ENCODE assay signal across 12 cellular contexts in genomic region chr13:30744686-30745085, GRCh38. TPM values are rescaled to one million over a fixed set of nuclear protein-coding genes. Genes with fewer than 3 reads are reported as not detected.
DNase-seq lines count a peak whose midpoint lies in the region; ATAC-seq and TF ChIP-seq lines count a peak whose summit lies in the region.
"Had no signal": no experiment of that assay in that cellular context is flagged by ENCODE, and none has a peak within 500 bp of the region (broad histone marks: within the 10 kb centered on the region; RNA-seq: fewer than 3 reads in every experiment).

No MANE protein-coding gene starts in this region.

- no peak for DNase-seq in activated CD4-positive, alpha-beta T cell treated with anti-CD3 and anti-CD28 coated beads, Interleukin-2, amount 10 ng/mL, durations not matched to agents 7 days and 5 days
- DNase-seq in activated CD4-positive, alpha-beta T cell treated with anti-CD3 and anti-CD28 coated beads for 1 hour: no peak
- DNase-seq in NCI-H526 treated with DMSO at 0.1 percent for 48 hours (lab: John Stamatoyannopoulos, UW) (peak; percentile 94), OCI-LY7 (ENCODE audit: low spot score) (no peak), A172 (ENCODE audit: low spot score) (no peak), mesenteric fat pad (ENCODE audit: low spot score) (no peak)
- DNase-seq in stimulated activated naive CD8-positive, alpha-beta T cell treated with anti-CD3 and anti-CD28 coated beads, Interleukin-15, amount 100 ng/mL, for 72 hours: no peak
- DNase-seq: NCI-H1092 treated with DMSO at 0.1 percent for 48 hours had no signal

- H3K4me3 ChIP-seq in OCI-LY7 (ENCODE audit: low read depth, low read length, poor library complexity, severe bottlenecking): no peak overlapping the region
- H3K4me3 ChIP-seq: lung, suprapubic skin had no signal

- no peak overlapping the region for H3K4me3 Mint-ChIP-seq in activated CD4-positive, alpha-beta T cell treated with anti-CD3 and anti-CD28 coated beads, Interleukin-2, amount 10 ng/mL, durations not matched to agents 7 days and 5 days
- no peak overlapping the region for H3K4me3 Mint-ChIP-seq in dendritic cell treated with granulocyte-macrophage colony-stimulating factor and Interleukin-4, amounts not matched to agents 40 ng/mL and 50 ng/mL, for 4 days
- peak overlapping the region; percentile 10 to 41 for H3K4me3 Mint-ChIP-seq in stimulated activated naive CD8-positive, alpha-beta T cell treated with anti-CD3 and anti-CD28 coated beads, Interleukin-15, amount 100 ng/mL, for 72 hours

- peak overlapping the region; percentile 10 for H3K27ac Mint-ChIP-seq in activated CD4-positive, alpha-beta T cell treated with anti-CD3 and anti-CD28 coated beads, Interleukin-2, amount 10 ng/mL, durations not matched to agents 7 days and 5 days
- peak overlapping the region; percentile 79 for H3K27ac Mint-ChIP-seq in dendritic cell treated with granulocyte-macrophage colony-stimulating factor and Interleukin-4, amounts not matched to agents 40 ng/mL and 50 ng/mL, for 4 days
- H3K27ac Mint-ChIP-seq in stimulated activated naive CD8-positive, alpha-beta T cell treated with anti-CD3 and anti-CD28 coated beads, Interleukin-15, amount 100 ng/mL, for 72 hours: peak overlapping the region in 1 of 2 donors; percentile 50

- ATAC-seq in stimulated activated naive CD8-positive, alpha-beta T cell treated with anti-CD3 and anti-CD28 coated beads, Interleukin-15, amount 100 ng/mL, for 72 hours: no peak

- no TSS peak for BruUV-seq in OCI-LY7 (replicated peaks; lab: Mats Ljungman, UMichigan)

- H3K9me3 Mint-ChIP-seq in activated CD4-positive, alpha-beta T cell treated with anti-CD3 and anti-CD28 coated beads, Interleukin-2, amount 10 ng/mL, durations not matched to agents 7 days and 5 days: no peaks in the 10 kb centered on the region
- no peaks in the 10 kb centered on the region for H3K9me3 Mint-ChIP-seq in dendritic cell treated with granulocyte-macrophage colony-stimulating factor and Interleukin-4, amounts not matched to agents 40 ng/mL and 50 ng/mL, for 4 days
- H3K9me3 Mint-ChIP-seq in stimulated activated naive CD8-positive, alpha-beta T cell treated with anti-CD3 and anti-CD28 coated beads, Interleukin-15, amount 100 ng/mL, for 72 hours: no peaks in the 10 kb centered on the region

- CTCF ChIA-PET in activated CD4-positive, alpha-beta T cell treated with anti-CD3 and anti-CD28 coated beads, Interleukin-2, amount 10 ng/mL, durations not matched to agents 7 days and 5 days (lab: Charles Lee): interaction anchor here (0.9 to 2.6 kb wide), 5 partner anchors 9 to 101 kb away, joined by 3 to 16 read pairs (median 5); no protein-coding TSS in a partner anchor
- CTCF ChIA-PET in OCI-LY7 (lab: Charles Lee; ENCODE audit: unreplicated experiment): no interaction called here

- H3K79me2 ChIP-seq in OCI-LY7 (ENCODE audit: insufficient read depth, low read depth, low read length): 0 out of 2 replicates have a peak, but pooled peaks cover 2% of the 10 kb centered on the region

- H3K4me1 Mint-ChIP-seq in activated CD4-positive, alpha-beta T cell treated with anti-CD3 and anti-CD28 coated beads, Interleukin-2, amount 10 ng/mL, durations not matched to agents 7 days and 5 days: peaks cover 60% of the 10 kb centered on the region
- H3K4me1 Mint-ChIP-seq in dendritic cell treated with granulocyte-macrophage colony-stimulating factor and Interleukin-4, amounts not matched to agents 40 ng/mL and 50 ng/mL, for 4 days (ENCODE audit: low read depth): peaks cover 72% of the 10 kb centered on the region
- peaks cover 55% of the 10 kb centered on the region for H3K4me1 Mint-ChIP-seq in stimulated activated naive CD8-positive, alpha-beta T cell treated with anti-CD3 and anti-CD28 coated beads, Interleukin-15, amount 100 ng/mL, for 72 hours

- no peak overlapping the region for H3K4me2 ChIP-seq in OCI-LY7 (ENCODE audit: low read length)

- H3K36me3 Mint-ChIP-seq in activated CD4-positive, alpha-beta T cell treated with anti-CD3 and anti-CD28 coated beads, Interleukin-2, amount 10 ng/mL, durations not matched to agents 7 days and 5 days (ENCODE audit: low read depth): peaks cover 53% of the 10 kb centered on the region
- peaks cover 15% of the 10 kb centered on the region for H3K36me3 Mint-ChIP-seq in dendritic cell treated with granulocyte-macrophage colony-stimulating factor and Interleukin-4, amounts not matched to agents 40 ng/mL and 50 ng/mL, for 4 days (ENCODE audit: low read depth)

- H3K27me3 Mint-ChIP-seq in activated CD4-positive, alpha-beta T cell treated with anti-CD3 and anti-CD28 coated beads, Interleukin-2, amount 10 ng/mL, durations not matched to agents 7 days and 5 days: no peaks in the 10 kb centered on the region
- H3K27me3 Mint-ChIP-seq in dendritic cell treated with granulocyte-macrophage colony-stimulating factor and Interleukin-4, amounts not matched to agents 40 ng/mL and 50 ng/mL, for 4 days: peaks cover 8% of the 10 kb centered on the region
- peaks cover 16% of the 10 kb centered on the region for H3K27me3 Mint-ChIP-seq in stimulated activated naive CD8-positive, alpha-beta T cell treated with anti-CD3 and anti-CD28 coated beads, Interleukin-15, amount 100 ng/mL, for 72 hours

- POLR2A ChIA-PET in activated CD4-positive, alpha-beta T cell treated with anti-CD3 and anti-CD28 coated beads, Interleukin-2, amount 10 ng/mL, durations not matched to agents 7 days and 5 days (lab: Charles Lee): no interaction called here
- POLR2A ChIA-PET in OCI-LY7 (lab: Charles Lee): no interaction called here

- no peaks in the 10 kb centered on the region for H3K9me3 ChIP-seq in OCI-LY7 (ENCODE audit: low read length)
- H3K9me3 ChIP-seq: ascending aorta, suprapubic skin had no signal

- intact Hi-C loops in dendritic cell treated with granulocyte-macrophage colony-stimulating factor and Interleukin-4, amounts not matched to agents 40 ng/mL and 50 ng/mL, for 4 days (cut with micrococcal nuclease): loop anchor here (10.0 kb wide), 1 partner anchor 60 kb away; no protein-coding TSS in a partner anchor
- intact Hi-C loops in OCI-LY7 (cut with micrococcal nuclease; ENCODE audit: unreplicated experiment): no loop called here

- H4K20me1 ChIP-seq in OCI-LY7 (ENCODE audit: insufficient read depth, low read length): no peaks in the 10 kb centered on the region

- H2AFZ ChIP-seq in OCI-LY7 (ENCODE audit: low read length): no peak overlapping the region

- peaks cover 23% of the 10 kb centered on the region for H3K4me1 ChIP-seq in OCI-LY7 (ENCODE audit: insufficient read depth, low read length, poor library complexity, severe bottlenecking)

- H3K36me3 ChIP-seq in OCI-LY7 (ENCODE audit: insufficient read depth, low read length): peaks cover 53% of the 10 kb centered on the region
- H3K36me3 ChIP-seq: ascending aorta, suprapubic skin had no signal

- TF ChIP-seq CTCF in OCI-LY7 (conservative IDR thresholded peaks at IDR 0.05; ENCODE audit: low read length): no peak

- no peaks in the 10 kb centered on the region for H3K9me2 ChIP-seq in OCI-LY7 (ENCODE audit: insufficient read depth, low read length)

- H3K27ac ChIP-seq in OCI-LY7 (ENCODE audit: low read depth, low read length, poor library complexity, severe bottlenecking): no peak overlapping the region

RNA-seq across cellular contexts. Expression of gene ALOX5AP, which starts 9.3 kb away (rescaled TPM):
- total RNA-seq in activated CD4-positive, alpha-beta T cell treated with anti-CD3 and anti-CD28 coated beads, Interleukin-2, amount 10 ng/mL, durations not matched to agents 7 days and 5 days: 10 to 100 TPM; 66.4 to 88.7 TPM
- 62.1 and 89.9 TPM in 2 replicates for total RNA-seq in OCI-LY7 (2014; rRNA removed; shearing (Covaris generic))
- total RNA-seq in OCI-LY7 (2022): 90.9 and 94.4 TPM in 2 replicates
- not detected in 2 replicates for total RNA-seq in A172 (2014; rRNA removed; shearing (Covaris generic))
- 66.9 TPM for total RNA-seq in mesenteric fat pad

Comparison
In these comparisons a context has a peak if more than half of its experiments do, and no peak if none do; other contexts are left out.
1. H3K4me3 Mint-ChIP-seq: peak in stimulated activated naive CD8-positive, alpha-beta T cell treated with anti-CD3 and anti-CD28 coated beads, Interleukin-15, amount 100 ng/mL, for 72 hours (2 of 2); none in activated CD4-positive, alpha-beta T cell treated with anti-CD3 and anti-CD28 coated beads, Interleukin-2, amount 10 ng/mL, durations not matched to agents 7 days and 5 days (single experiment) and dendritic cell treated with granulocyte-macrophage colony-stimulating factor and Interleukin-4, amounts not matched to agents 40 ng/mL and 50 ng/mL, for 4 days (single experiment).
2. RNA of gene ALOX5AP, which starts 9.3 kb away (total RNA-seq): 62.1 to 94.4 TPM in OCI-LY7, 66.4 to 88.7 TPM in activated CD4-positive, alpha-beta T cell treated with anti-CD3 and anti-CD28 coated beads, Interleukin-2, amount 10 ng/mL, durations not matched to agents 7 days and 5 days and 66.9 TPM in mesenteric fat pad (single experiment); not detected in A172; every median in the first group is over 10 times any median in the second.